ENCODE assay signal across 8 cellular contexts in genomic region chr19:13795595-13796300, GRCh38. TPM values are rescaled to one million over a fixed set of nuclear protein-coding genes. Genes with fewer than 3 reads are reported as not detected.
DNase-seq lines count a peak whose midpoint lies in the region; ATAC-seq lines count a peak whose summit lies in the region.

No MANE protein-coding gene starts in this region.

- H3K27me3 ChIP-seq in CD4-positive, CD25-positive, alpha-beta regulatory T cell (ENCODE audit: control insufficient read depth, insufficient read depth, low read length): no peaks in the 10 kb centered on the region
- no peaks in the 10 kb centered on the region for H3K27me3 ChIP-seq in adipocyte (replicated peaks; ENCODE audit: control insufficient read depth, insufficient read depth, low read length)

- peaks cover 0 to 31% (median 14%) of the 10 kb centered on the region in 4 donors for H3K4me1 Mint-ChIP-seq in CD4-positive, CD25-positive, alpha-beta regulatory T cell
- peaks cover 23 to 41% of the 10 kb centered on the region in 2 donors for H3K4me1 Mint-ChIP-seq in stimulated activated naive B cell treated with anti-CD40 and anti-IgM and Interleukin-4, amounts not matched to agents 10 μg/mL and 1 μg/mL and 100 μg/mL, for 72 hours

- DNase-seq in CD4-positive, CD25-positive, alpha-beta regulatory T cell: no peak
- DNase-seq in adipocyte (ENCODE audit: low read depth) (no peak), iPS-NIHi7 (ENCODE audit: extremely low spot score) (peak; percentile 51), NCI-H510A treated with DMSO at 0.1 percent for 48 hours (lab: John Stamatoyannopoulos, UW) (no peak)
- DNase-seq in stimulated activated naive B cell treated with anti-CD40 and anti-IgM and Interleukin-4, amounts not matched to agents 10 μg/mL and 1 μg/mL and 100 μg/mL, for 72 hours: no peak
- no peak for DNase-seq in activated CD8-positive, alpha-beta memory T cell treated with anti-CD3 and anti-CD28 coated beads for 24 hours

- no peaks in the 10 kb centered on the region for H3K9me3 ChIP-seq in CD4-positive, CD25-positive, alpha-beta regulatory T cell (ENCODE audit: control insufficient read depth in 2 of 2, low read length in 2 of 2)
- H3K9me3 ChIP-seq in adipocyte (ENCODE audit: control insufficient read depth, low read length): no peaks in the 10 kb centered on the region

- H3K9me3 Mint-ChIP-seq in CD4-positive, CD25-positive, alpha-beta regulatory T cell: no peaks in the 10 kb centered on the region
- H3K9me3 Mint-ChIP-seq in stimulated activated naive B cell treated with anti-CD40 and anti-IgM and Interleukin-4, amounts not matched to agents 10 μg/mL and 1 μg/mL and 100 μg/mL, for 72 hours: no peaks in the 10 kb centered on the region

- H3K27me3 Mint-ChIP-seq in CD4-positive, CD25-positive, alpha-beta regulatory T cell: no peaks in the 10 kb centered on the region
- no peaks in the 10 kb centered on the region for H3K27me3 Mint-ChIP-seq in stimulated activated naive B cell treated with anti-CD40 and anti-IgM and Interleukin-4, amounts not matched to agents 10 μg/mL and 1 μg/mL and 100 μg/mL, for 72 hours

- peak overlapping the region; percentile 80 to 95 (median 90) for H3K4me3 Mint-ChIP-seq in CD4-positive, CD25-positive, alpha-beta regulatory T cell
- H3K4me3 Mint-ChIP-seq in stimulated activated naive B cell treated with anti-CD40 and anti-IgM and Interleukin-4, amounts not matched to agents 10 μg/mL and 1 μg/mL and 100 μg/mL, for 72 hours: peak overlapping the region; percentile 87 to 93

- H3K4me1 ChIP-seq in CD4-positive, CD25-positive, alpha-beta regulatory T cell (ENCODE audit: control insufficient read depth, insufficient read depth, low read length, poor library complexity, severe bottlenecking): peaks cover 24% of the 10 kb centered on the region
- H3K4me1 ChIP-seq in adipocyte (ENCODE audit: control insufficient read depth, insufficient read depth, low read length): peaks cover 36% of the 10 kb centered on the region

- no peaks in the 10 kb centered on the region for H3K36me3 ChIP-seq in CD4-positive, CD25-positive, alpha-beta regulatory T cell (ENCODE audit: control insufficient read depth, insufficient read depth, low read length)
- no peaks in the 10 kb centered on the region for H3K36me3 ChIP-seq in adipocyte (ENCODE audit: control insufficient read depth, insufficient read depth, low read length, severe bottlenecking)

- H3K9ac ChIP-seq in adipocyte (ENCODE audit: low read length): peak overlapping the region; percentile 89

- peak overlapping the region; percentile 57 for H3K4me3 ChIP-seq in CD4-positive, CD25-positive, alpha-beta regulatory T cell (ENCODE audit: low read depth, low read length)
- peak overlapping the region; percentile 84 for H3K4me3 ChIP-seq in adipocyte (ENCODE audit: low read length)

- no peaks in the 10 kb centered on the region for H3K36me3 Mint-ChIP-seq in CD4-positive, CD25-positive, alpha-beta regulatory T cell
- peaks cover 3 to 6% of the 10 kb centered on the region in 2 donors for H3K36me3 Mint-ChIP-seq in stimulated activated naive B cell treated with anti-CD40 and anti-IgM and Interleukin-4, amounts not matched to agents 10 μg/mL and 1 μg/mL and 100 μg/mL, for 72 hours

- ATAC-seq in CD4-positive, CD25-positive, alpha-beta regulatory T cell (ENCODE audit: low read depth in 2 of 2): peak in 1 of 2 donors; percentile 1
- ATAC-seq in GM19395 (IDR thresholded peaks at IDR 0.05; ENCODE audit: unreplicated experiment) (peak; percentile 20), HG03442 (IDR thresholded peaks at IDR 0.05; ENCODE audit: unreplicated experiment) (peak; percentile 34)
- peak; percentile 37 to 47 for ATAC-seq in stimulated activated naive B cell treated with anti-CD40 and anti-IgM and Interleukin-4, amounts not matched to agents 10 μg/mL and 1 μg/mL and 100 μg/mL, for 72 hours (replicated peaks)

- H3K27ac Mint-ChIP-seq in CD4-positive, CD25-positive, alpha-beta regulatory T cell: peak overlapping the region; percentile 94 to 98 (median 95)
- H3K27ac Mint-ChIP-seq in stimulated activated naive B cell treated with anti-CD40 and anti-IgM and Interleukin-4, amounts not matched to agents 10 μg/mL and 1 μg/mL and 100 μg/mL, for 72 hours: peak overlapping the region; percentile 85

- H3K27ac ChIP-seq in CD4-positive, CD25-positive, alpha-beta regulatory T cell (ENCODE audit: insufficient read depth, low read length, poor library complexity, severe bottlenecking): peak overlapping the region; percentile 67

RNA-seq across cellular contexts. Expression of gene ZSWIM4, which starts 0.5 kb away (rescaled TPM):
- 4.5 TPM for total RNA-seq in CD4-positive, CD25-positive, alpha-beta regulatory T cell
- polyA plus RNA-seq in CD4-positive, CD25-positive, alpha-beta regulatory T cell: under 1 TPM; 0.46 to 0.82 (median 0.54) TPM

RNA-seq across cellular contexts. Expression of gene C19orf53, which starts 21.5 kb away (rescaled TPM):
- 61.2 TPM for total RNA-seq in CD4-positive, CD25-positive, alpha-beta regulatory T cell
- 100 to 1,000 TPM; 205 to 244 (median 237) TPM for polyA plus RNA-seq in CD4-positive, CD25-positive, alpha-beta regulatory T cell

RNA-seq across cellular contexts. Expression of gene MRI1, which starts 31.4 kb away (rescaled TPM):
- total RNA-seq in CD4-positive, CD25-positive, alpha-beta regulatory T cell: 38.2 TPM
- polyA plus RNA-seq in CD4-positive, CD25-positive, alpha-beta regulatory T cell: 1 to 10 TPM; 6.6 to 9.3 (median 8.5) TPM
